ENCODE assay signal across 8 cellular contexts in genomic region chr17:64713786-64714185, GRCh38. TPM values are rescaled to one million over a fixed set of nuclear protein-coding genes. Genes with fewer than 3 reads are reported as not detected.
A peak's percentile ranks its signal among the peaks of the same experiment; 100 is the strongest.
DNase-seq lines count a peak whose midpoint lies in the region; ATAC-seq and TF ChIP-seq lines count a peak whose summit lies in the region.
"Not testable (repeated sequence)": the region's sequence is repeated elsewhere in the genome, so short reads cannot be mapped to it uniquely, and the experiment has no call there.

No MANE protein-coding gene starts in this region.

- not testable (repeated sequence) for H3K9me3 ChIP-seq in DND-41 (ENCODE audit: insufficient read depth, low read length, severe bottlenecking); esophagus muscularis mucosa; left lung; osteoblast (ENCODE audit: low read depth, low read length); subcutaneous abdominal adipose tissue (ENCODE audit: control insufficient read depth in 5 of 5, low read length in 5 of 5)

- H2AFZ ChIP-seq in DND-41 (ENCODE audit: low read depth, low read length), result not testable (repeated sequence)
- H2AFZ ChIP-seq in osteoblast (ENCODE audit: low read length), result peak overlapping the region; percentile 78

- H3K27me3 ChIP-seq in DND-41 (ENCODE audit: insufficient read depth, low read length, poor library complexity); esophagus muscularis mucosa; left lung; osteoblast (ENCODE audit: insufficient read depth, low read length); subcutaneous abdominal adipose tissue (ENCODE audit: control insufficient read depth in 5 of 5, insufficient read depth in 4 of 5, low read length in 5 of 5): not testable (repeated sequence)

- not testable (repeated sequence) for ATAC-seq in DND-41 (ENCODE audit: insufficient read depth, low read depth)
- ATAC-seq in activated B cell treated with CpG ODN at 0.5 μM for 24 hours (ENCODE audit: low read depth) (peak; percentile 34), left lung (peak; percentile 17)

- H3K36me3 Mint-ChIP-seq in activated B cell treated with CpG ODN at 0.5 μM for 24 hours (ENCODE audit: low read depth); activated naive CD4-positive, alpha-beta T cell treated with anti-CD3 and anti-CD28 coated beads, Interleukin-2, amount 50 U/mL, for 24 hours: not testable (repeated sequence)

- H3K9ac ChIP-seq in DND-41 (ENCODE audit: low read depth, low read length) (peak overlapping the region; percentile 15; the same call in 1 of the 2 replicates), subcutaneous abdominal adipose tissue (ENCODE audit: low read length in 5 of 5) (peak overlapping the region in 1 of 5 donors; percentile 56)

- CTCF ChIA-PET in activated B cell treated with CpG ODN at 0.5 μM for 24 hours (lab: Charles Lee), result not testable (repeated sequence)

- H3K4me1 ChIP-seq in DND-41 (ENCODE audit: insufficient read depth, low read length) (peaks cover 57% of the 10 kb centered on the region), esophagus muscularis mucosa (peaks cover 0 to 13% (median 6%) of the 10 kb centered on the region in 4 donors), left lung (peaks cover 9 to 41% of the 10 kb centered on the region in 2 donors), osteoblast (ENCODE audit: insufficient read depth, low read length) (peaks cover 33% of the 10 kb centered on the region), subcutaneous abdominal adipose tissue (ENCODE audit: control insufficient read depth in 5 of 5, insufficient read depth in 5 of 5, low read length in 5 of 5) (peaks cover 0 to 23% (median 21%) of the 10 kb centered on the region in 5 donors)

- not testable (repeated sequence) for H3K4me3 ChIP-seq in DND-41 (ENCODE audit: low read depth in 1 of 2, low read length in 2 of 2)
- H3K4me3 ChIP-seq in esophagus muscularis mucosa (peak overlapping the region; percentile 34 to 53 (median 40)), left lung (peak overlapping the region in 1 of 2 donors; percentile 19), osteoblast (ENCODE audit: insufficient read depth, low read length) (peak overlapping the region; percentile 50), subcutaneous abdominal adipose tissue (ENCODE audit: low read depth in 1 of 5, low read length in 5 of 5) (peak overlapping the region; percentile 59 to 81 (median 69))

- intact Hi-C loops in activated B cell treated with CpG ODN at 0.5 μM for 24 hours (cut with micrococcal nuclease); esophagus muscularis mucosa (cut with DNase I): not testable (repeated sequence)
- intact Hi-C loops in left lung (cut with DNase I), result loop anchor here in 1 of 2 donors (10.0 kb wide), 1 partner anchor 59 kb away; no protein-coding TSS in a partner anchor

- 39% methylated on average over 7 of the region's 7 CpGs for WGBS in esophagus muscularis mucosa

- H3K79me2 ChIP-seq in DND-41 (ENCODE audit: insufficient read depth, low read length); osteoblast (ENCODE audit: insufficient read depth, low read length): not testable (repeated sequence)

- H3K4me1 Mint-ChIP-seq in activated B cell treated with CpG ODN at 0.5 μM for 24 hours, result peaks cover 31% of the 10 kb centered on the region
- peaks cover 50% of the 10 kb centered on the region for H3K4me1 Mint-ChIP-seq in activated naive CD4-positive, alpha-beta T cell treated with anti-CD3 and anti-CD28 coated beads, Interleukin-2, amount 50 U/mL, for 24 hours

- H4K20me1 ChIP-seq in DND-41 (ENCODE audit: insufficient read depth, low read length); osteoblast (ENCODE audit: insufficient read depth, low read length): not testable (repeated sequence)

- H3K36me3 ChIP-seq in DND-41 (ENCODE audit: insufficient read depth, low read length); esophagus muscularis mucosa; left lung; osteoblast (ENCODE audit: insufficient read depth, low read length); subcutaneous abdominal adipose tissue (ENCODE audit: control insufficient read depth in 5 of 5, insufficient read depth in 5 of 5, low read length in 5 of 5): not testable (repeated sequence)

- H3K27ac ChIP-seq in DND-41 (ENCODE audit: low read length) (peak overlapping the region; percentile 74), left lung (peak overlapping the region in 1 of 2 donors; percentile 16)
- not testable (repeated sequence) for H3K27ac ChIP-seq in esophagus muscularis mucosa (replicated peaks in 1 of 4); osteoblast (ENCODE audit: low read depth, low read length); subcutaneous abdominal adipose tissue (ENCODE audit: low read depth, low read length)

- not testable (repeated sequence) for TF ChIP-seq CTCF in DND-41 (IDR thresholded peaks at IDR 0.05; ENCODE audit: borderline replicate concordance, extremely low read depth, low read length, poor library complexity, severe bottlenecking); activated B cell treated with CpG ODN at 0.5 μM for 24 hours (IDR thresholded peaks at IDR 0.05); esophagus muscularis mucosa (IDR thresholded peaks at IDR 0.05); left lung (IDR thresholded peaks at IDR 0.05); osteoblast (IDR thresholded peaks at IDR 0.05; ENCODE audit: extremely low read depth, low read depth, low read length)

- peak overlapping the region; percentile 54 for H3K27ac Mint-ChIP-seq in activated B cell treated with CpG ODN at 0.5 μM for 24 hours
- peak overlapping the region; percentile 89 for H3K27ac Mint-ChIP-seq in activated naive CD4-positive, alpha-beta T cell treated with anti-CD3 and anti-CD28 coated beads, Interleukin-2, amount 50 U/mL, for 24 hours

- POLR2A ChIA-PET in activated B cell treated with CpG ODN at 0.5 μM for 24 hours (lab: Charles Lee), result interaction anchor here (0.6 to 1.3 kb wide), 4 partner anchors 52 to 424 kb away, joined by 3 to 8 read pairs (median 6); no protein-coding TSS in a partner anchor

- DNase-seq in DND-41 (peak; percentile 66), MV-4-11 (lab: John Stamatoyannopoulos, UW) (peak; percentile 25), osteoblast (ENCODE audit: insufficient read length, low spot score, missing footprints) (peak; percentile 80)
- not testable (repeated sequence) for DNase-seq in activated B cell treated with CpG ODN at 0.5 μM for 24 hours; esophagus muscularis mucosa (ENCODE audit: extremely low spot score); left lung

- H3K9me3 Mint-ChIP-seq in activated B cell treated with CpG ODN at 0.5 μM for 24 hours; activated naive CD4-positive, alpha-beta T cell treated with anti-CD3 and anti-CD28 coated beads, Interleukin-2, amount 50 U/mL, for 24 hours: not testable (repeated sequence)

- not testable (repeated sequence) for H3K27me3 Mint-ChIP-seq in activated B cell treated with CpG ODN at 0.5 μM for 24 hours; activated naive CD4-positive, alpha-beta T cell treated with anti-CD3 and anti-CD28 coated beads, Interleukin-2, amount 50 U/mL, for 24 hours

- not testable (repeated sequence) for TF ChIP-seq EP300 in esophagus muscularis mucosa (IDR thresholded peaks at IDR 0.05)

- H3K4me2 ChIP-seq in DND-41 (ENCODE audit: insufficient read depth, low read length) (peak overlapping the region; percentile 73), osteoblast (ENCODE audit: insufficient read depth, low read length) (peak overlapping the region; percentile 78)

- TF ChIP-seq POLR2A in esophagus muscularis mucosa (IDR thresholded peaks at IDR 0.05; ENCODE audit: low read depth), result not testable (repeated sequence)

- H3K4me3 Mint-ChIP-seq in activated B cell treated with CpG ODN at 0.5 μM for 24 hours, result peak overlapping the region; percentile 79
- H3K4me3 Mint-ChIP-seq in activated naive CD4-positive, alpha-beta T cell treated with anti-CD3 and anti-CD28 coated beads, Interleukin-2, amount 50 U/mL, for 24 hours, result peak overlapping the region; percentile 83

RNA-seq across cellular contexts. Expression of gene SMURF2, which starts 51.7 kb away (rescaled TPM):
- total RNA-seq in activated B cell treated with CpG ODN at 0.5 μM for 24 hours, result 18.9 and 23.0 TPM in 2 replicates
- total RNA-seq in esophagus muscularis mucosa, result 10 to 100 TPM; 30.5 to 52.7 (median 44.1) TPM
- 10 to 100 TPM; 41.6 to 44.6 TPM for total RNA-seq in left lung
- total RNA-seq in osteoblast, result 90.5 and 115 TPM in 2 replicates
